1 cellular context compared by ENCODE assay signal in genomic region chr3:149273096-149273751, GRCh38.
TF ChIP-seq lines count a peak whose summit lies in the region.

No MANE protein-coding gene starts in this region.

TF ChIP-seq in K562, 482 proteins besides CTCF, POLR2A, EP300 and RAD21 (continued from another document):
- TF ChIP-seq TBL1XR1 (IDR thresholded peaks at IDR 0.05; ENCODE audit: low read length in 2 of 2) = peak in 1 of 2 experiments; percentile 18; a peak in 1 of 4 replicates
- no peak for TF ChIP-seq CCAR2 (IDR thresholded peaks at IDR 0.05; ENCODE audit: low read depth, low read length)
- TF ChIP-seq YY1 (IDR thresholded peaks at IDR 0.05; ENCODE audit: borderline replicate concordance in 1 of 3, control insufficient read depth in 1 of 3, extremely low read depth in 1 of 3, insufficient read depth in 3 of 3, insufficient read length in 1 of 3, insufficient replicate concordance in 2 of 3, low read depth in 1 of 3, low read length in 2 of 3) = peak in 1 of 3 experiments; percentile 79
- peak; percentile 40 for TF ChIP-seq E2F8 (IDR thresholded peaks at IDR 0.05; ENCODE audit: low read depth, partially characterized antibody)
- 0 out of 2 replicates have a peak, but pooled peaks have one; percentile 37 for TF ChIP-seq CC2D1A (IDR thresholded peaks at IDR 0.05)
- no peak for TF ChIP-seq ARHGAP35 (IDR thresholded peaks at IDR 0.05; ENCODE audit: partially characterized antibody)
- TF ChIP-seq MLLT1 (IDR thresholded peaks at IDR 0.05) = peak in 1 of 2 experiments; percentile 75; a peak in 1 of 4 replicates
- TF ChIP-seq BACH1 (tag; IDR thresholded peaks at IDR 0.05) = no peak
- peak; percentile 48; the same call in 1 of the 2 replicates for TF ChIP-seq RB1 (IDR thresholded peaks at IDR 0.05; ENCODE audit: low read depth)
- TF ChIP-seq ZNF318 (IDR thresholded peaks at IDR 0.05; ENCODE audit: borderline replicate concordance in 1 of 2, low read depth in 1 of 2) = no peak
- 0 out of 4 replicates have a peak, but pooled peaks of 1 of the 2 experiments have one; percentile 15 for TF ChIP-seq FOXK2 (conservative IDR thresholded peaks at IDR 0.05 in 1 of 2, IDR thresholded peaks at IDR 0.05 in 1 of 2; ENCODE audit: low read depth in 2 of 2)
- TF ChIP-seq SMC3 (conservative IDR thresholded peaks at IDR 0.05; ENCODE audit: insufficient read depth, low read depth, low read length) = peak; percentile 97
- TF ChIP-seq LEF1 (IDR thresholded peaks at IDR 0.05) = no peak
- no peak for TF ChIP-seq FOXM1 (IDR thresholded peaks at IDR 0.05; ENCODE audit: low read depth)
- TF ChIP-seq FOXM1 (CRISPR knock-in tag; IDR thresholded peaks at IDR 0.05; ENCODE audit: low read depth) = no peak
- no peak for TF ChIP-seq MAFF (IDR thresholded peaks at IDR 0.05; ENCODE audit: low read length)
- TF ChIP-seq ARID2 (IDR thresholded peaks at IDR 0.05) = peak; percentile 92
- TF ChIP-seq KLF16 (IDR thresholded peaks at IDR 0.05) = peak; percentile 55; the same call in 1 of the 2 replicates
- TF ChIP-seq DEAF1 (CRISPR knock-in tag; IDR thresholded peaks at IDR 0.05) = peak; percentile 99
- peak; percentile 41; the same call in 1 of the 2 replicates for TF ChIP-seq ZNF592 (IDR thresholded peaks at IDR 0.05)
- TF ChIP-seq GATAD2B (IDR thresholded peaks at IDR 0.05; ENCODE audit: borderline replicate concordance) = peak; percentile 19; the same call in 1 of the 2 replicates
